ENCODE assay signal across 1 cellular context in the genomic region with DNA sequence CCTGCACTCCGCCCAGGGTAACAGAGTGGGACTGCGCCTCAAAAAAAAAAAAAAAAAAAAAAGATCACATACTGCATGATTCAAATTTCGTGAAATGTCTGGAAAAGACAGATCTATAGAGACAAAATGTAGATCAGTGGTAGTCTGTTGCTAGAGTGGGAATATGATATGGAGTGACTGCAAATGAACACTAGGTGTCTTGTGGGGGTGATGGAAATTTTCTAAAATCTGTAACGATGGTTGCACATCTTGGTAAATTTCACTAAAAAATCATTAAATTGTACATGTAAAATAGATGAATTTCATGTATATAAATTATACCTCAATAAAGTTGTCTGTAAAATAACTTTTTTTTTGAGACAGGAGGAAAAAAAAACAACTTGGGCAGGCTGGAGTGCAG.
TF ChIP-seq lines count a peak whose summit lies in the region.

No MANE protein-coding gene starts in this region.

TF ChIP-seq in K562, 482 proteins besides CTCF, POLR2A, EP300 and RAD21:
- TF ChIP-seq, protein P1, sequence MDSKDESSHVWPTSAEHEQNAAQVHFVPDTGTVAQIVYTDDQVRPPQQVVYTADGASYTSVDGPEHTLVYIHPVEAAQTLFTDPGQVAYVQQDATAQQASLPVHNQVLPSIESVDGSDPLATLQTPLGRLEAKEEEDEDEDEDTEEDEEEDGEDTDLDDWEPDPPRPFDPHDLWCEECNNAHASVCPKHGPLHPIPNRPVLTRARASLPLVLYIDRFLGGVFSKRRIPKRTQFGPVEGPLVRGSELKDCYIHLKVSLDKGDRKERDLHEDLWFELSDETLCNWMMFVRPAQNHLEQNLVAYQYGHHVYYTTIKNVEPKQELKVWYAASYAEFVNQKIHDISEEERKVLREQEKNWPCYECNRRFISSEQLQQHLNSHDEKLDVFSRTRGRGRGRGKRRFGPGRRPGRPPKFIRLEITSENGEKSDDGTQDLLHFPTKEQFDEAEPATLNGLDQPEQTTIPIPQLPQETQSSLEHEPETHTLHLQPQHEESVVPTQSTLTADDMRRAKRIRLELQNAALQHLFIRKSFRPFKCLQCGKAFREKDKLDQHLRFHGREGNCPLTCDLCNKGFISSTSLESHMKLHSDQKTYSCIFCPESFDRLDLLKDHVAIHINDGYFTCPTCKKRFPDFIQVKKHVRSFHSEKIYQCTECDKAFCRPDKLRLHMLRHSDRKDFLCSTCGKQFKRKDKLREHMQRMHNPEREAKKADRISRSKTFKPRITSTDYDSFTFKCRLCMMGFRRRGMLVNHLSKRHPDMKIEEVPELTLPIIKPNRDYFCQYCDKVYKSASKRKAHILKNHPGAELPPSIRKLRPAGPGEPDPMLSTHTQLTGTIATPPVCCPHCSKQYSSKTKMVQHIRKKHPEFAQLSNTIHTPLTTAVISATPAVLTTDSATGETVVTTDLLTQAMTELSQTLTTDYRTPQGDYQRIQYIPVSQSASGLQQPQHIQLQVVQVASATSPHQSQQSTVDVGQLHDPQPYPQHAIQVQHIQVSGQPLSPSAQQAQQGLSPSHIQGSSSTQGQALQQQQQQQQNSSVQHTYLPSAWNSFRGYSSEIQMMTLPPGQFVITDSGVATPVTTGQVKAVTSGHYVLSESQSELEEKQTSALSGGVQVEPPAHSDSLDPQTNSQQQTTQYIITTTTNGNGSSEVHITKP (IDR thresholded peaks at IDR 0.05; ENCODE audit: partially characterized antibody), result no peak
- TF ChIP-seq ZNF384 (IDR thresholded peaks at IDR 0.05; ENCODE audit: low read depth, low read length), result 0 out of 2 replicates have a peak, but pooled peaks have one; percentile 11
- TF ChIP-seq ETV6 (IDR thresholded peaks at IDR 0.05; ENCODE audit: borderline replicate concordance in 1 of 2, low read depth in 2 of 2, low read length in 1 of 2), result no peak
- no peak for TF ChIP-seq ETV6 (CRISPR knock-in tag; IDR thresholded peaks at IDR 0.05; ENCODE audit: borderline replicate concordance)
